Comparison of ENCODE assay signal across 8 cellular contexts in genomic region chr14:51093371-51094281, GRCh38. TPM values are rescaled to one million over a fixed set of nuclear protein-coding genes. Genes with fewer than 3 reads are reported as not detected.
A peak's percentile ranks its signal among the peaks of the same experiment; 100 is the strongest.
DNase-seq lines count a peak whose midpoint lies in the region; ATAC-seq and TF ChIP-seq lines count a peak whose summit lies in the region.

No MANE protein-coding gene starts in this region.

- H3K36me3 ChIP-seq in thyroid gland: no peaks in the 10 kb centered on the region

- H3K9me3 ChIP-seq in thyroid gland: no peaks in the 10 kb centered on the region

- WGBS in thyroid gland, 2 donors: 10 to 16% methylated on average over 14 to 49 of the region's 68 CpGs

- no peaks in the 10 kb centered on the region for H3K36me3 Mint-ChIP-seq in activated CD8-positive, alpha-beta T cell treated with anti-CD3 and anti-CD28 coated beads, Interleukin-2, amount 10 ng/mL, durations not matched to agents 7 days and 5 days (ENCODE audit: low read depth)
- no peaks in the 10 kb centered on the region for H3K36me3 Mint-ChIP-seq in neural crest cell (ENCODE audit: low read depth)

- peaks cover 14 to 16% of the 10 kb centered on the region in 2 donors for H3K4me1 ChIP-seq in thyroid gland

- TF ChIP-seq POLR2A in erythroblast (IDR thresholded peaks at IDR 0.05; ENCODE audit: low read length) (no peak), thyroid gland (IDR thresholded peaks at IDR 0.05) (no peak)

- CTCF ChIA-PET in activated CD8-positive, alpha-beta T cell treated with anti-CD3 and anti-CD28 coated beads, Interleukin-2, amount 10 ng/mL, durations not matched to agents 7 days and 5 days (lab: Charles Lee): interaction anchor here (1.0 to 1.8 kb wide), 5 partner anchors 9 to 218 kb away, joined by 3 to 5 read pairs (median 5); partner anchors contain the start of gene TMX1

- intact Hi-C loops in thyroid gland (cut with DNase I): no loop called here

- H3K4me3 ChIP-seq in GM12875 (ENCODE audit: low read depth, low read length): peak overlapping the region; percentile 68
- H3K4me3 ChIP-seq in thyroid gland (replicated peaks in 1 of 3): peak overlapping the region in 1 of 3 donors; percentile 52

- TF ChIP-seq CTCF in GM12875 (IDR thresholded peaks at IDR 0.05; ENCODE audit: borderline replicate concordance, insufficient read depth, low read depth, low read length): peak; percentile 77
- TF ChIP-seq CTCF in neural crest cell (conservative IDR thresholded peaks at IDR 0.05): peak; percentile 67
- TF ChIP-seq CTCF in thyroid gland (IDR thresholded peaks at IDR 0.05): peak in 1 of 6 experiments; percentile 13

- peak; percentile 24 for ATAC-seq in activated CD8-positive, alpha-beta T cell treated with anti-CD3 and anti-CD28 coated beads, Interleukin-2, amount 10 ng/mL, durations not matched to agents 7 days and 5 days
- ATAC-seq in HG02623 (IDR thresholded peaks at IDR 0.05; ENCODE audit: unreplicated experiment): no peak

- peaks cover 11% of the 10 kb centered on the region for H3K27me3 ChIP-seq in thyroid gland

- no peak overlapping the region for H3K27ac ChIP-seq in thyroid gland

- no peak overlapping the region for H3K27ac Mint-ChIP-seq in activated CD8-positive, alpha-beta T cell treated with anti-CD3 and anti-CD28 coated beads, Interleukin-2, amount 10 ng/mL, durations not matched to agents 7 days and 5 days
- no peak overlapping the region for H3K27ac Mint-ChIP-seq in neural crest cell (ENCODE audit: unreplicated experiment)

- peak; percentile 93 for DNase-seq in NCI-H2196 (lab: John Stamatoyannopoulos, UW; ENCODE audit: unreplicated experiment)
- peak; percentile 63 for DNase-seq in activated CD8-positive, alpha-beta T cell treated with anti-CD3 and anti-CD28 coated beads, Interleukin-2, amount 10 ng/mL, durations not matched to agents 7 days and 5 days
- peak; percentile 4 to 18 for DNase-seq in erythroblast (lab: John Stamatoyannopoulos, UW)
- peak; percentile 50 for DNase-seq in neural crest cell (ENCODE audit: low read depth, low spot score)
- peak; percentile 1 to 7 for DNase-seq in thyroid gland
- no peak for DNase-seq in RKO (ENCODE audit: low spot score)

- H3K4me3 Mint-ChIP-seq in activated CD8-positive, alpha-beta T cell treated with anti-CD3 and anti-CD28 coated beads, Interleukin-2, amount 10 ng/mL, durations not matched to agents 7 days and 5 days: peak overlapping the region; percentile 86
- peak overlapping the region; percentile 97 for H3K4me3 Mint-ChIP-seq in neural crest cell

- peaks cover 35% of the 10 kb centered on the region for H3K27me3 Mint-ChIP-seq in activated CD8-positive, alpha-beta T cell treated with anti-CD3 and anti-CD28 coated beads, Interleukin-2, amount 10 ng/mL, durations not matched to agents 7 days and 5 days (ENCODE audit: low read depth)
- H3K27me3 Mint-ChIP-seq in neural crest cell (ENCODE audit: low read depth): peaks cover 20% of the 10 kb centered on the region

- POLR2A ChIA-PET in activated CD8-positive, alpha-beta T cell treated with anti-CD3 and anti-CD28 coated beads, Interleukin-2, amount 10 ng/mL, durations not matched to agents 7 days and 5 days (lab: Charles Lee): no interaction called here

- no peaks in the 10 kb centered on the region for H3K9me3 Mint-ChIP-seq in activated CD8-positive, alpha-beta T cell treated with anti-CD3 and anti-CD28 coated beads, Interleukin-2, amount 10 ng/mL, durations not matched to agents 7 days and 5 days (ENCODE audit: insufficient read depth)
- H3K9me3 Mint-ChIP-seq in neural crest cell: no peaks in the 10 kb centered on the region

- peaks cover 23% of the 10 kb centered on the region for H3K4me1 Mint-ChIP-seq in activated CD8-positive, alpha-beta T cell treated with anti-CD3 and anti-CD28 coated beads, Interleukin-2, amount 10 ng/mL, durations not matched to agents 7 days and 5 days (ENCODE audit: low read depth)
- H3K4me1 Mint-ChIP-seq in neural crest cell: peaks cover 39% of the 10 kb centered on the region

RNA-seq across cellular contexts. Expression of gene TRIM9, which starts 1.3 kb away (rescaled TPM):
- under 1 TPM; 0.63 to 0.73 TPM for total RNA-seq in activated CD8-positive, alpha-beta T cell treated with anti-CD3 and anti-CD28 coated beads, Interleukin-2, amount 10 ng/mL, durations not matched to agents 7 days and 5 days
- total RNA-seq in neural crest cell (19.7 and 21.9 TPM in 2 replicates), thyroid gland (1 to 10 TPM in 3 of 4 donors, under 1 TPM in 1; 0.56 to 2.6 (median 1.8) TPM)
